Comparison of ENCODE assay signal across 11 cellular contexts in the genomic region with DNA sequence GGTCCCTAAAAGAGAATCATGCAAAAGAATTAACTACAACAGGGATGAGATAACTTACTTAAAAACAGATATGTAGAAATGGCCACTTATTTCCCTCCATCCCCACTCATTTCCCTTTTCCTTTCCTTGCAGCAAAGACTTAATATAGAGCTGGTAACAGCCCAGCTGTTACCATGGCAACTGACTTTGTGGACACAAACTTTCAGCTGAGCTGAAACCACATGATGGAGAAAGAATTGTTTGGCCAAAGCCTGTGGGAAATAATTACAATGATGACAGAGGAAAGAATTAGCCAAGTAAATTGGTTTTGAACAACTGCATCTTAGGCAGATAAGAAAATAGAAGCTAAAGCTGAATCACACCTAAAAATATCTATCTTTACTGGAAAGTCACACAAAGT.
A peak's percentile ranks its signal among the peaks of the same experiment; 100 is the strongest.
DNase-seq lines count a peak whose midpoint lies in the region; ATAC-seq and TF ChIP-seq lines count a peak whose summit lies in the region.
"Had no signal": no experiment of that assay in that cellular context is flagged by ENCODE, and none has a peak within 500 bp of the region (broad histone marks: within the 10 kb centered on the region; RNA-seq: fewer than 3 reads in every experiment).

No MANE protein-coding gene starts in this region.

- ATAC-seq in heart left ventricle (peak; percentile 64 to 89 (median 75)), GM19328 (IDR thresholded peaks at IDR 0.05; ENCODE audit: unreplicated experiment) (no peak), HG03442 (IDR thresholded peaks at IDR 0.05; ENCODE audit: unreplicated experiment) (no peak), HG03354 (IDR thresholded peaks at IDR 0.05; ENCODE audit: poor library complexity, severe bottlenecking, unreplicated experiment) (no peak)
- ATAC-seq: activated T-cell treated with anti-CD3 and anti-CD28 coated beads, Interleukin-2, amount 50 U/mL, for 4 hours had no signal

- intact Hi-C loops in heart left ventricle (cut with DNase I) = no loop called here

- peaks cover 0 to 9% (median 0%) of the 10 kb centered on the region in 12 donors for H3K9me3 ChIP-seq in heart left ventricle

- peak; percentile 13 for DNase-seq in GF-D8 (lab: John Stamatoyannopoulos, UW)
- DNase-seq in SIG-M5 treated with dmso at 0.1 percent for 504 hours (lab: John Stamatoyannopoulos, UW; ENCODE audit: unreplicated experiment) = peak; percentile 59
- DNase-seq in heart left ventricle = peak in 4 of 5 donors; percentile 47 to 62 (median 54)
- DNase-seq in retina = peak; percentile 34
- no peak for DNase-seq in erythroblast (lab: John Stamatoyannopoulos, UW)
- DNase-seq: activated T-cell treated with anti-CD3 and anti-CD28 coated beads, Interleukin-2, amount 50 U/mL, for 4 hours; NCI-H2171; stimulated activated CD4-positive, alpha-beta T cell treated with anti-CD3 and anti-CD28 coated beads, Interleukin-12 subunit alpha, Interleukin-12 subunit beta, amount 100 ng/mL, for 4 hours had no signal

- no peak overlapping the region for H3K4me3 ChIP-seq in heart left ventricle

- peaks cover 0 to 43% (median 7%) of the 10 kb centered on the region in 12 donors for H3K4me1 ChIP-seq in heart left ventricle

- H3K27me3 ChIP-seq in heart left ventricle = no peaks in the 10 kb centered on the region

- TF ChIP-seq POLR2A in heart left ventricle (IDR thresholded peaks at IDR 0.05) (no peak), erythroblast (IDR thresholded peaks at IDR 0.05; ENCODE audit: low read length) (no peak)

- no peaks in the 10 kb centered on the region for H3K36me3 ChIP-seq in heart left ventricle

- TF ChIP-seq CTCF in heart left ventricle (IDR thresholded peaks at IDR 0.05) = no peak

- H3K27ac ChIP-seq in heart left ventricle = peak overlapping the region in 3 of 12 donors; percentile 8 to 35 (median 25)

Comparison
In these comparisons a context has a peak if more than half of its experiments do, and no peak if none do; other contexts are left out.
1. DNase-seq: peak in GF-D8 (single experiment), SIG-M5 treated with dmso at 0.1 percent for 504 hours (single experiment), heart left ventricle (4 of 5) and retina (single experiment); none in erythroblast (0 of 2).
2. ATAC-seq: peak in heart left ventricle (4 of 4); none in GM19328 (single experiment), HG03442 (single experiment) and HG03354 (single experiment).